ENCODE assay signal across 12 cellular contexts in the genomic region with DNA sequence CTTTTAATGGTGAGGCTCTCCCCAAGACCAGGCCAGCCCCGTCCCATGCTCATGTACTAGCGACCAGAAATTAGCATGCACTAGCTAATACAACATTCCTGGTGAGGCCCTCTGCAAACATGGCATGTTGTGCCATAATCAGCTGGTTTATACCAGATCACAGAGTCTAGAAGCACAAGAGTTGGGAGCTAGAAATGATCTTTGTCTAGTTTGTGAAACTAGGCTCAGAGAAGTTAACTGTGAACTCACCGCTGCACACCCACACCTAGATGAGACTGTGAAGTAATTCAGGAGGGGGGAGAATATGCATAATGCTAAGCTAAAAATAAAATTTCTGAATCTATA. TPM values are rescaled to one million over a fixed set of nuclear protein-coding genes. Genes with fewer than 3 reads are reported as not detected.
DNase-seq lines count a peak whose midpoint lies in the region; ATAC-seq, FAIRE-seq and TF ChIP-seq lines count a peak whose summit lies in the region.
"Had no signal": no experiment of that assay in that cellular context is flagged by ENCODE, and none has a peak within 500 bp of the region (broad histone marks: within the 10 kb centered on the region; RNA-seq: fewer than 3 reads in every experiment).

No MANE protein-coding gene starts in this region.

- 0 out of 2 replicates have a peak overlapping the region, but pooled peaks have one; percentile 26 for H3K9ac ChIP-seq in HUES64 (ENCODE audit: low read depth, low read length)

- H3K4me1 ChIP-seq in CD4-positive, CD25-positive, alpha-beta regulatory T cell (ENCODE audit: control insufficient read depth, insufficient read depth, low read length, poor library complexity, severe bottlenecking), result peaks cover 26% of the 10 kb centered on the region
- peaks cover 38% of the 10 kb centered on the region for H3K4me1 ChIP-seq in HUES64 (ENCODE audit: insufficient read depth, low read length)

- H3K27me3 ChIP-seq in CD4-positive, CD25-positive, alpha-beta regulatory T cell (ENCODE audit: control insufficient read depth, insufficient read depth, low read length), result no peaks in the 10 kb centered on the region
- no peaks in the 10 kb centered on the region for H3K27me3 ChIP-seq in HUES64 (ENCODE audit: insufficient read depth, low read length)

- no peak for ATAC-seq in CD4-positive, CD25-positive, alpha-beta regulatory T cell (ENCODE audit: low read depth in 2 of 2)
- ATAC-seq in effector memory CD8-positive, alpha-beta T cell (replicated peaks), result no peak
- no peak for ATAC-seq in HG02981 (IDR thresholded peaks at IDR 0.05; ENCODE audit: unreplicated experiment)

- 83% methylated on average over 3 of the region's 3 CpGs for WGBS in HUES64

- H3K36me3 ChIP-seq in CD4-positive, CD25-positive, alpha-beta regulatory T cell (ENCODE audit: control insufficient read depth, insufficient read depth, low read length), result peaks cover 38% of the 10 kb centered on the region
- peaks cover 38% of the 10 kb centered on the region for H3K36me3 ChIP-seq in HUES64 (ENCODE audit: insufficient read depth, low read length)

- peak overlapping the region; percentile 43 to 92 (median 83) for H3K27ac Mint-ChIP-seq in CD4-positive, CD25-positive, alpha-beta regulatory T cell
- peak overlapping the region; percentile 62 to 88 for H3K27ac Mint-ChIP-seq in effector memory CD8-positive, alpha-beta T cell
- peak overlapping the region; percentile 79 to 87 (median 83) for H3K27ac Mint-ChIP-seq in nephron

- no peak overlapping the region for H3K4me3 ChIP-seq in CD4-positive, CD25-positive, alpha-beta regulatory T cell (ENCODE audit: low read depth, low read length)
- no peak overlapping the region for H3K4me3 ChIP-seq in HUES64 (ENCODE audit: low read length)

- TF ChIP-seq CTCF in nephron (IDR thresholded peaks at IDR 0.05; ENCODE audit: unreplicated experiment in 3 of 3), result no peak

- no peak for DNase-seq in CD4-positive, CD25-positive, alpha-beta regulatory T cell
- DNase-seq in effector memory CD8-positive, alpha-beta T cell, result no peak
- DNase-seq in globus pallidus (ENCODE audit: low spot score) (no peak), RCC 7860 (ENCODE audit: low spot score) (no peak), GM19238 (ENCODE audit: insufficient read length, low spot score) (no peak)
- DNase-seq: activated CD8-positive, alpha-beta memory T cell treated with anti-CD3 and anti-CD28 coated beads, Interleukin-2, amount 50 U/mL, for 4 hours; CD4-positive, alpha-beta memory T cell; central memory CD4-positive, alpha-beta T cell had no signal

- peaks cover 46% of the 10 kb centered on the region for H3K36me3 Mint-ChIP-seq in CD4-positive, CD25-positive, alpha-beta regulatory T cell
- peaks cover 37% of the 10 kb centered on the region for H3K36me3 Mint-ChIP-seq in effector memory CD8-positive, alpha-beta T cell (ENCODE audit: insufficient read depth)
- H3K36me3 Mint-ChIP-seq in nephron (ENCODE audit: low read depth), result peaks cover 39% of the 10 kb centered on the region

- H3K9me3 ChIP-seq in CD4-positive, CD25-positive, alpha-beta regulatory T cell (ENCODE audit: control insufficient read depth in 2 of 2, low read length in 2 of 2), result no peaks in the 10 kb centered on the region
- no peaks in the 10 kb centered on the region for H3K9me3 ChIP-seq in HUES64 (ENCODE audit: insufficient read depth, low read depth, low read length)

- peaks cover 21 to 44% (median 29%) of the 10 kb centered on the region in 4 donors for H3K4me1 Mint-ChIP-seq in CD4-positive, CD25-positive, alpha-beta regulatory T cell
- H3K4me1 Mint-ChIP-seq in effector memory CD8-positive, alpha-beta T cell (ENCODE audit: low read depth in 2 of 2), result peaks cover 22 to 39% of the 10 kb centered on the region in 2 donors
- H3K4me1 Mint-ChIP-seq in nephron, result peaks cover 28% of the 10 kb centered on the region

- FAIRE-seq in RCC 7860 (lab: Jason Lieb, UNC), result no peak

- no peaks in the 10 kb centered on the region for H3K9me3 Mint-ChIP-seq in CD4-positive, CD25-positive, alpha-beta regulatory T cell
- H3K9me3 Mint-ChIP-seq in effector memory CD8-positive, alpha-beta T cell, result no peaks in the 10 kb centered on the region
- H3K9me3 Mint-ChIP-seq in nephron, result no peaks in the 10 kb centered on the region
- H3K9me3 Mint-ChIP-seq: CD4-positive, alpha-beta memory T cell; T-helper 2 cell treated with Interferon-gamma antibody and Interleukin-4, amounts not matched to agents 5 μg/mL and 100 μg/mL, for 36 hours had no signal

- no peaks in the 10 kb centered on the region for H3K27me3 Mint-ChIP-seq in CD4-positive, CD25-positive, alpha-beta regulatory T cell
- no peaks in the 10 kb centered on the region for H3K27me3 Mint-ChIP-seq in effector memory CD8-positive, alpha-beta T cell
- no peaks in the 10 kb centered on the region for H3K27me3 Mint-ChIP-seq in nephron (ENCODE audit: low read depth)
- H3K27me3 Mint-ChIP-seq: CD4-positive, alpha-beta memory T cell had no signal

- H3K27ac ChIP-seq in CD4-positive, CD25-positive, alpha-beta regulatory T cell (ENCODE audit: insufficient read depth, low read length, poor library complexity, severe bottlenecking), result no peak overlapping the region
- peak overlapping the region; percentile 93 for H3K27ac ChIP-seq in HUES64 (ENCODE audit: low read depth, low read length)

- no peak overlapping the region for H3K4me3 Mint-ChIP-seq in CD4-positive, CD25-positive, alpha-beta regulatory T cell
- H3K4me3 Mint-ChIP-seq in effector memory CD8-positive, alpha-beta T cell, result no peak overlapping the region
- H3K4me3 Mint-ChIP-seq in nephron, result no peak overlapping the region
- H3K4me3 Mint-ChIP-seq: CD4-positive, alpha-beta memory T cell; T-helper 2 cell treated with Interferon-gamma antibody and Interleukin-4, amounts not matched to agents 5 μg/mL and 100 μg/mL, for 36 hours had no signal

RNA-seq across cellular contexts. Expression of gene MTMR12, which starts 37.3 kb away (rescaled TPM):
- 27.7 TPM for total RNA-seq in CD4-positive, CD25-positive, alpha-beta regulatory T cell
- polyA plus RNA-seq in CD4-positive, CD25-positive, alpha-beta regulatory T cell, result 10 to 100 TPM; 12.9 to 21.3 (median 17.6) TPM
- 24.3 TPM for polyA plus RNA-seq in HUES64 (2013, experiment 1 of 2)
- 26.9 TPM for polyA plus RNA-seq in HUES64 (2013, experiment 2 of 2)
